ENCODE assay signal across 8 cellular contexts in the genomic region with DNA sequence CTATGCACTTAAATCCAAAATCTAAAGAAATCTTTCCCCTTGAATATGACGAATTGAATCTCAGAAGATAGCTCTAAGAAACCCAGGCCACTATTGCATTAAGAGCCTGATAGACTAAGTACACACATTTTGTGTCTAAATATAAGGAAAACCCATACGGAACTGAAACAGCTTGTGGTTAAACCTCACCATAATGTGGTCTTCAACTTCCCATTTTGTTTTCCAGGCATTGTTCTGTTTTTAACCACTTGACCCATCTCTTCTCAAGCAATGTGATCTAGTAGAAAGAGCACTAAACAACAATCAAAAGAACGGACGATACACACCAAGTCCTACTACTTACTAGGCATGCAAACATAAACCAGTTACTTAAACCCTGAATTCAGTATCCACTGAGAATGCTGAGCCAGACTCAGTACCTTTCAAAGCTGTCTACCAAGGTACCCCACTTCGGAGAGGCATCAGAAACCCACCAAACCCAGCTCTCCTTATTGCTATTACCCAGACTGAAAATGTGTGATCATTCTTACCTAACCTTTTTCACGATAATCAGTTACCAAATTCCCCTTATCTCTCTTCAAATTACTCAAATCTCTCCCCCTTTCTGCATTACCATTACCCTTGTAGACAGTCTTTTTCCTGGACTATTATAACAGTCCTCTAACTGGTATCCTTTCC. TPM values are rescaled to one million over a fixed set of nuclear protein-coding genes. Genes with fewer than 3 reads are reported as not detected.
DNase-seq lines count a peak whose midpoint lies in the region; ATAC-seq and TF ChIP-seq lines count a peak whose summit lies in the region.

No MANE protein-coding gene starts in this region.

- in situ Hi-C loops in mammary epithelial cell (cut with MboI; ENCODE audit: low sequenced_read_pairs in 2 of 2) = no loop called here

- WGBS in mesendoderm (ENCODE audit: extremely low coverage, insufficient coverage, low lambda C conversion rate) = 100% methylated on average over 1 of the region's 6 CpGs
- WGBS in testis, 2 donors = 85 to 90% methylated on average over 6 of the region's 6 CpGs
- 97% methylated on average over 6 of the region's 6 CpGs for WGBS in mammary epithelial cell (ENCODE audit: low coverage, missing lambda C conversion rate)

- no peak overlapping the region for H2BK120ac ChIP-seq in mesendoderm (ENCODE audit: low read depth, low read length)

- H3K9me3 ChIP-seq in testis = no peaks in the 10 kb centered on the region
- no peaks in the 10 kb centered on the region for H3K9me3 ChIP-seq in mammary epithelial cell (replicated peaks; ENCODE audit: insufficient read depth, low read length)

- ATAC-seq in GM19467 (IDR thresholded peaks at IDR 0.05; ENCODE audit: unreplicated experiment) (peak; percentile 70), HG03460 (IDR thresholded peaks at IDR 0.05; ENCODE audit: unreplicated experiment) (peak; percentile 72), HG02981 (IDR thresholded peaks at IDR 0.05; ENCODE audit: unreplicated experiment) (no peak)

- no peak overlapping the region for H2AK5ac ChIP-seq in mesendoderm (ENCODE audit: low read length)

- H3K4me2 ChIP-seq in mesendoderm (ENCODE audit: low read length) = no peak overlapping the region
- no peak overlapping the region for H3K4me2 ChIP-seq in mammary epithelial cell (ENCODE audit: insufficient read depth, low read depth, low read length)

- intact Hi-C loops in testis (cut with DNase I; ENCODE audit: low total_unique reads) (no loop called here), mammary epithelial cell (cut with micrococcal nuclease) (no loop called here)

- H3K4me3 ChIP-seq in mesendoderm (ENCODE audit: low read length) (no peak overlapping the region), testis (no peak overlapping the region), mammary epithelial cell (replicated peaks in 1 of 3; ENCODE audit: insufficient read depth in 1 of 3, low read depth in 2 of 3, low read length in 3 of 3) (no peak overlapping the region)

- H3K9ac ChIP-seq in mesendoderm (ENCODE audit: low read length) (no peak overlapping the region), mammary epithelial cell (ENCODE audit: insufficient read depth, low read length) (no peak overlapping the region)

- H3K4me1 ChIP-seq in mesendoderm (ENCODE audit: control insufficient read depth, low read depth, low read length) (peaks cover 2% of the 10 kb centered on the region), testis (peaks cover 23% of the 10 kb centered on the region), mammary epithelial cell (ENCODE audit: insufficient read depth, low read length) (peaks cover 21% of the 10 kb centered on the region)

- H3K79me1 ChIP-seq in mesendoderm (ENCODE audit: low read length) = peaks cover 13% of the 10 kb centered on the region

- no peak overlapping the region for H2AFZ ChIP-seq in mammary epithelial cell (ENCODE audit: low read depth, low read length)

- dilution Hi-C loops in mammary epithelial cell (cut with HindIII; ENCODE audit: low sequenced_read_pairs) = loop anchor here (5.0 kb wide), 1 partner anchor 35 kb away; no protein-coding TSS in a partner anchor

- peak; percentile 67 for DNase-seq in GDM1 (lab: John Stamatoyannopoulos, UW)
- no peak for DNase-seq in caudate nucleus (lab: John Stamatoyannopoulos, UW)
- no peak for DNase-seq in mesendoderm
- DNase-seq in testis = no peak
- no peak for DNase-seq in mammary epithelial cell

- CTCF ChIA-PET in mammary epithelial cell (lab: Charles Lee; ENCODE audit: low non-redundant PET) = no interaction called here

- TF ChIP-seq CTCF in testis (IDR thresholded peaks at IDR 0.05) (no peak), mammary epithelial cell (conservative IDR thresholded peaks at IDR 0.05 in 1 of 2, IDR thresholded peaks at IDR 0.05 in 1 of 2; ENCODE audit: extremely low read depth in 1 of 2, insufficient read depth in 1 of 2, low read depth in 1 of 2, low read length in 2 of 2) (no peak)

- no peak overlapping the region for H3K4ac ChIP-seq in mesendoderm (ENCODE audit: low read depth, low read length)

- no peak overlapping the region for H2BK15ac ChIP-seq in mesendoderm (replicated peaks; ENCODE audit: low read depth)

- H4K8ac ChIP-seq in mesendoderm (ENCODE audit: low read depth, low read length) = no peak overlapping the region

- H3K18ac ChIP-seq in mesendoderm (ENCODE audit: low read length) = no peak overlapping the region

- H3K56ac ChIP-seq in mesendoderm (ENCODE audit: low read length) = no peak overlapping the region

- no peaks in the 10 kb centered on the region for H3K27me3 ChIP-seq in mesendoderm (ENCODE audit: insufficient read depth, low read length, poor library complexity)
- H3K27me3 ChIP-seq in testis = no peaks in the 10 kb centered on the region
- H3K27me3 ChIP-seq in mammary epithelial cell (ENCODE audit: insufficient read depth, low read length) = no peaks in the 10 kb centered on the region

- TF ChIP-seq POLR2A in testis (IDR thresholded peaks at IDR 0.05) = no peak

- H3K79me2 ChIP-seq in mesendoderm (ENCODE audit: control insufficient read depth, insufficient read depth, low read length) (peaks cover 5% of the 10 kb centered on the region), mammary epithelial cell (ENCODE audit: insufficient read depth, low read length) (peaks cover 48% of the 10 kb centered on the region)

- H4K20me1 ChIP-seq in mammary epithelial cell (ENCODE audit: insufficient read depth, low read length) = peaks cover 3% of the 10 kb centered on the region

- H3K27ac ChIP-seq in caudate nucleus (ENCODE audit: low read depth, low read length) (peak overlapping the region; percentile 58), mesendoderm (ENCODE audit: low read depth, low read length) (no peak overlapping the region), testis (no peak overlapping the region), mammary epithelial cell (ENCODE audit: insufficient read depth, low read depth, low read length) (no peak overlapping the region)

- H3K36me3 ChIP-seq in mesendoderm (ENCODE audit: control insufficient read depth, insufficient read depth, low read length) (no peaks in the 10 kb centered on the region), testis (ENCODE audit: low read depth, missing control alignments) (no peaks in the 10 kb centered on the region), mammary epithelial cell (ENCODE audit: insufficient read depth, low read length) (peaks cover 1% of the 10 kb centered on the region)

- no TSS peak for BruUV-seq in mammary epithelial cell (replicated peaks; lab: Mats Ljungman, UMichigan)

- no peak overlapping the region for H2BK5ac ChIP-seq in mesendoderm (ENCODE audit: low read length)

- H3K23ac ChIP-seq in mesendoderm (ENCODE audit: low read length) = no peak overlapping the region

- H4K5ac ChIP-seq in mesendoderm (ENCODE audit: low read length) = no peak overlapping the region

RNA-seq across cellular contexts. Expression of a gene that starts 12.8 kb away (rescaled TPM):
- 5.4 TPM for polyA plus RNA-seq in mesendoderm (2013, experiment 1 of 2)
- 5.9 TPM for polyA plus RNA-seq in mesendoderm (2013, experiment 2 of 2)
- total RNA-seq in testis (10 to 100 TPM; 23.1 to 31.5 TPM), mammary epithelial cell (10 to 100 TPM; 14.3 to 21.6 TPM)
- polyA plus RNA-seq in testis (ENCODE audit: insufficient read depth, low read depth, low replicate concordance) (30.3 TPM), mammary epithelial cell (5.9 TPM)
- polyA minus RNA-seq in mammary epithelial cell = 31.0 TPM
